3 cellular contexts compared by ENCODE assay signal in the genomic region with DNA sequence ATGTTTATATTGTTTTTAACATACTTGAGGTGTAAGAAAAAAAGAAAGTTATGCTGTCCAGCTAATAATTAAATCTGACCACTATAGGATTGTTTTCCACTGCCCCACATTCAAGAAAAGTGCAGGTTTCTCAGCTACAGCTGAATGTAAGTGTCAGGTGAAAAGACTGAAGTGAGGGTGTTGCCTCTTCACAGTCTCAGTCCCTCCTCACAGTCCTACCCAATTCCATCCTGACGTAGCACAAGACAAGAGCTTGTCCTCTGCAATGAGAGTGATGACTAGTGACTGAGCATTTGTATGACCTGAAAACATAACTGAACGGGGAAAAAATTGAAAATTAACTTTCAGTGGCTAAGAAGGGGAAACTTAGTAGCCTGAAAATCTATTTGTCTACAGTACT.
"Had no signal": no experiment of that assay in that cellular context is flagged by ENCODE, and none has a peak within 500 bp of the region (broad histone marks: within the 10 kb centered on the region; RNA-seq: fewer than 3 reads in every experiment).

No MANE protein-coding gene starts in this region.

- DNase-seq: GDM1, GF-D8 had no signal

- ATAC-seq: GM12878 had no signal

- H3K4me3 ChIP-seq: GM12878 had no signal
